ENCODE assay signal across 1 cellular context in genomic region chr1:4174291-4175200, GRCh38.
TF ChIP-seq lines count a peak whose summit lies in the region.

No MANE protein-coding gene starts in this region.

TF ChIP-seq in H1, 55 proteins besides CTCF, POLR2A, EP300 and RAD21:
- TF ChIP-seq ATF2 (IDR thresholded peaks at IDR 0.05; ENCODE audit: low read length): no peak
- no peak for TF ChIP-seq TCF12 (IDR thresholded peaks at IDR 0.05; ENCODE audit: low read depth, low read length)
- TF ChIP-seq CEBPB (IDR thresholded peaks at IDR 0.05; ENCODE audit: low read depth, low read length): no peak
